In the genomic region with DNA sequence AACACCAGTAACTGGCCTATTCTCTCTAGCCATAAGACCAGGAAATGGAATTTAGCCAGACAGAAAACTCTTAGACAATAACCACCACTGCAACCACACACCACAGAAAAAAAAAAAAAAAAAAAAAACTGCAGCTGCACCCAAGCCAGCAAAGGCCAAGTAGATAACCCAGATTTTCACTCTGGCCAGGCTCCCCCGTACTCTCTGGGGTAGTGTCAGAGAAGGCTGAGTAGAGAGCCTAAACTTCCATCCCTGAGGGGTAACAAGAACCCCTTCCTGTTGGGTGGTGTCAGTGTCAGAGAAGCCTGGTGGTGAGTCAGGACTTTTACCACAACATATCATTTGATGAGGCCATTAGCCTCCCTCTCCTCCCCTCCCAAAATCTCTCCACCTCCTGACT, we compare ENCODE assay signal across 1 cellular context.
TF ChIP-seq lines count a peak whose summit lies in the region.

No MANE protein-coding gene starts in this region.

TF ChIP-seq in endothelial cell of umbilical vein, 7 proteins besides CTCF, POLR2A, EP300 and RAD21:
- TF ChIP-seq GATA2 (IDR thresholded peaks at IDR 0.05; ENCODE audit: insufficient read depth, insufficient read length, low read depth, low read length) (no peak), POLR2AphosphoS5 (IDR thresholded peaks at IDR 0.05; ENCODE audit: insufficient read depth, low read depth, low read length) (no peak), MYC (IDR thresholded peaks at IDR 0.05; ENCODE audit: low read depth, low read length) (no peak), JUN (IDR thresholded peaks at IDR 0.05; ENCODE audit: borderline replicate concordance, insufficient read depth, insufficient read length, low read depth) (no peak), EZH2 (IDR thresholded peaks at IDR 0.05; ENCODE audit: borderline replicate concordance, low read depth, low read length, severe bottlenecking) (no peak), FOS (IDR thresholded peaks at IDR 0.05; ENCODE audit: borderline replicate concordance, insufficient read depth, low read length) (no peak)
- TF ChIP-seq, protein P1, sequence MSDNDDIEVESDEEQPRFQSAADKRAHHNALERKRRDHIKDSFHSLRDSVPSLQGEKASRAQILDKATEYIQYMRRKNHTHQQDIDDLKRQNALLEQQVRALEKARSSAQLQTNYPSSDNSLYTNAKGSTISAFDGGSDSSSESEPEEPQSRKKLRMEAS (IDR thresholded peaks at IDR 0.05; ENCODE audit: insufficient read depth, insufficient read length): no peak
